1 cellular context compared by ENCODE assay signal in genomic region chr1:223143760-223144248, GRCh38.
A peak's percentile ranks its signal among the peaks of the same experiment; 100 is the strongest.
TF ChIP-seq lines count a peak whose summit lies in the region.

No MANE protein-coding gene starts in this region.

TF ChIP-seq in K562, 482 proteins besides CTCF, POLR2A, EP300 and RAD21 (continued from another document and continues in another):
- TF ChIP-seq PBX2 (CRISPR knock-in tag; IDR thresholded peaks at IDR 0.05; ENCODE audit: low read depth) (no peak), PBX2 (tag; conservative IDR thresholded peaks at IDR 0.05; ENCODE audit: low read depth) (no peak), RFX5 (IDR thresholded peaks at IDR 0.05; ENCODE audit: low read depth, low read length) (no peak), NR2C2 (CRISPR knock-in tag; IDR thresholded peaks at IDR 0.05) (no peak), NR2C2 (tag; IDR thresholded peaks at IDR 0.05) (peak; percentile 22; the same call in 1 of the 2 replicates), CBX3 (IDR thresholded peaks at IDR 0.05; ENCODE audit: borderline replicate concordance in 1 of 2, low read length in 2 of 2) (peak in 1 of 2 experiments; percentile 30; a peak in 1 of 3 replicates), FOXK1 (CRISPR knock-in tag; IDR thresholded peaks at IDR 0.05; ENCODE audit: borderline replicate concordance) (0 out of 2 replicates have a peak, but pooled peaks have one; percentile 63), KLF10 (CRISPR knock-in tag; IDR thresholded peaks at IDR 0.05) (no peak), CREM (IDR thresholded peaks at IDR 0.05; ENCODE audit: low read depth) (peak; percentile 54), RBM17 (IDR thresholded peaks at IDR 0.05; ENCODE audit: borderline replicate concordance, low read depth, low read length) (no peak), ZNF445 (CRISPR knock-in tag; IDR thresholded peaks at IDR 0.05; ENCODE audit: low read depth) (0 out of 2 replicates have a peak, but pooled peaks have one; percentile 13), ZNF324 (CRISPR knock-in tag; IDR thresholded peaks at IDR 0.05) (no peak), YY1 (IDR thresholded peaks at IDR 0.05; ENCODE audit: borderline replicate concordance in 1 of 3, control insufficient read depth in 1 of 3, extremely low read depth in 1 of 3, insufficient read depth in 3 of 3, insufficient read length in 1 of 3, insufficient replicate concordance in 2 of 3, low read depth in 1 of 3, low read length in 2 of 3) (peak in 1 of 3 experiments; percentile 7), ZNF197 (CRISPR knock-in tag; IDR thresholded peaks at IDR 0.05; ENCODE audit: low read depth) (no peak), ZNF282 (CRISPR knock-in tag; IDR thresholded peaks at IDR 0.05) (0 out of 2 replicates have a peak, but pooled peaks have one; percentile 49), AFF4 (CRISPR knock-in tag; IDR thresholded peaks at IDR 0.05) (no peak), ZNF24 (IDR thresholded peaks at IDR 0.05) (no peak), ZNF23 (CRISPR knock-in tag; IDR thresholded peaks at IDR 0.05) (no peak), KDM1A (IDR thresholded peaks at IDR 0.05) (0 out of 4 replicates have a peak, but pooled peaks of 1 of the 2 experiments have one; percentile 18), HNRNPLL (IDR thresholded peaks at IDR 0.05; ENCODE audit: low read depth, low read length, poor library complexity, severe bottlenecking) (no peak), NFIX (CRISPR knock-in tag; IDR thresholded peaks at IDR 0.05; ENCODE audit: low read depth) (no peak), E2F5 (CRISPR knock-in tag; IDR thresholded peaks at IDR 0.05) (no peak), RNF2 (IDR thresholded peaks at IDR 0.05) (peak; percentile 73; the same call in 1 of the 2 replicates), NCOR1 (IDR thresholded peaks at IDR 0.05) (peak; percentile 80), MCM7 (IDR thresholded peaks at IDR 0.05) (no peak), ZNF12 (CRISPR knock-in tag; IDR thresholded peaks at IDR 0.05) (peak; percentile 17; the same call in 1 of the 2 replicates), ATF4 (CRISPR knock-in tag; IDR thresholded peaks at IDR 0.05) (no peak), VEZF1 (CRISPR knock-in tag; IDR thresholded peaks at IDR 0.05) (peak; percentile 70), HES1 (IDR thresholded peaks at IDR 0.05; ENCODE audit: low read depth) (no peak), ZBTB7A (IDR thresholded peaks at IDR 0.05; ENCODE audit: borderline replicate concordance, control insufficient read depth, low read depth, low read length) (peak; percentile 64; the same call in 1 of the 2 replicates), ZC3H11A (IDR thresholded peaks at IDR 0.05; ENCODE audit: low read depth, low read length) (no peak), PRDM10 (IDR thresholded peaks at IDR 0.05; ENCODE audit: partially characterized antibody) (no peak), TRIM24 (IDR thresholded peaks at IDR 0.05) (peak in 1 of 2 experiments; percentile 11; a peak in 1 of 4 replicates), SMAD4 (CRISPR knock-in tag; conservative IDR thresholded peaks at IDR 0.05) (peak; percentile 91), ZNF740 (CRISPR knock-in tag; IDR thresholded peaks at IDR 0.05) (peak; percentile 27; the same call in 1 of the 2 replicates), ZNF740 (tag; IDR thresholded peaks at IDR 0.05) (no peak), MAX (CRISPR knock-in tag; IDR thresholded peaks at IDR 0.05) (peak; percentile 73), ZNF263 (CRISPR knock-in tag; IDR thresholded peaks at IDR 0.05; ENCODE audit: borderline replicate concordance) (0 out of 2 replicates have a peak, but pooled peaks have one; percentile 51), MTA3 (IDR thresholded peaks at IDR 0.05; ENCODE audit: borderline replicate concordance) (no peak), ETV5 (CRISPR knock-in tag; IDR thresholded peaks at IDR 0.05; ENCODE audit: low read depth) (0 out of 2 replicates have a peak, but pooled peaks have one; percentile 61), BCLAF1 (IDR thresholded peaks at IDR 0.05; ENCODE audit: borderline replicate concordance in 1 of 2, control insufficient read depth in 1 of 2, low read depth in 2 of 2, low read length in 1 of 2) (0 out of 4 replicates have a peak, but pooled peaks of 1 of the 2 experiments have one; percentile 40), ZNF589 (CRISPR knock-in tag; IDR thresholded peaks at IDR 0.05; ENCODE audit: low read depth) (0 out of 2 replicates have a peak, but pooled peaks have one; percentile 68)
